ENCODE assay signal across 2 cellular contexts in the genomic region with DNA sequence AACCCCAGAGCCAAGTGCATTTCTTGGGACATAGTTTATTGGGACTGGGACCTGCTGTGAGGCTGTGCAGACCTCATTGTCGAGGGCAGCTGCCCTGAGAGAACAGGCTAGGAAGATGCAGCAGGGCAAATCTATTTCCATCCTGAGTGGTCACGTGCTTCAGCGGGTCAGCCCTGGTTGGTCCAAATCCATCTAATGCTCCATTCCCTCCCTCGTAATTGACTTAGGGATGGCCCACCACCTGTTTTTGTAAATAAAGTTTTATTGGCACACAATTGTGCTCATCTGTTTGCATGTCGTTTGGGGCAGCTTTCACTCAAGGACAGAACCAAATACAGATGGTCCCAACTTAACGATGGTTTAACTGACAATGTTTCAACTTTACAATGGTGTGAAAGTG.
TF ChIP-seq lines count a peak whose summit lies in the region.

No MANE protein-coding gene starts in this region.

TF ChIP-seq in HepG2, 621 proteins besides CTCF, POLR2A, EP300 and RAD21 (continued from another document):
- TF ChIP-seq, protein P1, sequence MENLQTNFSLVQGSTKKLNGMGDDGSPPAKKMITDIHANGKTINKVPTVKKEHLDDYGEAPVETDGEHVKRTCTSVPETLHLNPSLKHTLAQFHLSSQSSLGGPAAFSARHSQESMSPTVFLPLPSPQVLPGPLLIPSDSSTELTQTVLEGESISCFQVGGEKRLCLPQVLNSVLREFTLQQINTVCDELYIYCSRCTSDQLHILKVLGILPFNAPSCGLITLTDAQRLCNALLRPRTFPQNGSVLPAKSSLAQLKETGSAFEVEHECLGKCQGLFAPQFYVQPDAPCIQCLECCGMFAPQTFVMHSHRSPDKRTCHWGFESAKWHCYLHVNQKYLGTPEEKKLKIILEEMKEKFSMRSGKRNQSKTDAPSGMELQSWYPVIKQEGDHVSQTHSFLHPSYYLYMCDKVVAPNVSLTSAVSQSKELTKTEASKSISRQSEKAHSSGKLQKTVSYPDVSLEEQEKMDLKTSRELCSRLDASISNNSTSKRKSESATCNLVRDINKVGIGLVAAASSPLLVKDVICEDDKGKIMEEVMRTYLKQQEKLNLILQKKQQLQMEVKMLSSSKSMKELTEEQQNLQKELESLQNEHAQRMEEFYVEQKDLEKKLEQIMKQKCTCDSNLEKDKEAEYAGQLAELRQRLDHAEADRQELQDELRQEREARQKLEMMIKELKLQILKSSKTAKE (CRISPR knock-in tag; IDR thresholded peaks at IDR 0.05; ENCODE audit: borderline replicate concordance): no peak

TF ChIP-seq in GM12878, 131 proteins besides CTCF, POLR2A, EP300 and RAD21 (continued from another document):
- TF ChIP-seq, protein P2, sequence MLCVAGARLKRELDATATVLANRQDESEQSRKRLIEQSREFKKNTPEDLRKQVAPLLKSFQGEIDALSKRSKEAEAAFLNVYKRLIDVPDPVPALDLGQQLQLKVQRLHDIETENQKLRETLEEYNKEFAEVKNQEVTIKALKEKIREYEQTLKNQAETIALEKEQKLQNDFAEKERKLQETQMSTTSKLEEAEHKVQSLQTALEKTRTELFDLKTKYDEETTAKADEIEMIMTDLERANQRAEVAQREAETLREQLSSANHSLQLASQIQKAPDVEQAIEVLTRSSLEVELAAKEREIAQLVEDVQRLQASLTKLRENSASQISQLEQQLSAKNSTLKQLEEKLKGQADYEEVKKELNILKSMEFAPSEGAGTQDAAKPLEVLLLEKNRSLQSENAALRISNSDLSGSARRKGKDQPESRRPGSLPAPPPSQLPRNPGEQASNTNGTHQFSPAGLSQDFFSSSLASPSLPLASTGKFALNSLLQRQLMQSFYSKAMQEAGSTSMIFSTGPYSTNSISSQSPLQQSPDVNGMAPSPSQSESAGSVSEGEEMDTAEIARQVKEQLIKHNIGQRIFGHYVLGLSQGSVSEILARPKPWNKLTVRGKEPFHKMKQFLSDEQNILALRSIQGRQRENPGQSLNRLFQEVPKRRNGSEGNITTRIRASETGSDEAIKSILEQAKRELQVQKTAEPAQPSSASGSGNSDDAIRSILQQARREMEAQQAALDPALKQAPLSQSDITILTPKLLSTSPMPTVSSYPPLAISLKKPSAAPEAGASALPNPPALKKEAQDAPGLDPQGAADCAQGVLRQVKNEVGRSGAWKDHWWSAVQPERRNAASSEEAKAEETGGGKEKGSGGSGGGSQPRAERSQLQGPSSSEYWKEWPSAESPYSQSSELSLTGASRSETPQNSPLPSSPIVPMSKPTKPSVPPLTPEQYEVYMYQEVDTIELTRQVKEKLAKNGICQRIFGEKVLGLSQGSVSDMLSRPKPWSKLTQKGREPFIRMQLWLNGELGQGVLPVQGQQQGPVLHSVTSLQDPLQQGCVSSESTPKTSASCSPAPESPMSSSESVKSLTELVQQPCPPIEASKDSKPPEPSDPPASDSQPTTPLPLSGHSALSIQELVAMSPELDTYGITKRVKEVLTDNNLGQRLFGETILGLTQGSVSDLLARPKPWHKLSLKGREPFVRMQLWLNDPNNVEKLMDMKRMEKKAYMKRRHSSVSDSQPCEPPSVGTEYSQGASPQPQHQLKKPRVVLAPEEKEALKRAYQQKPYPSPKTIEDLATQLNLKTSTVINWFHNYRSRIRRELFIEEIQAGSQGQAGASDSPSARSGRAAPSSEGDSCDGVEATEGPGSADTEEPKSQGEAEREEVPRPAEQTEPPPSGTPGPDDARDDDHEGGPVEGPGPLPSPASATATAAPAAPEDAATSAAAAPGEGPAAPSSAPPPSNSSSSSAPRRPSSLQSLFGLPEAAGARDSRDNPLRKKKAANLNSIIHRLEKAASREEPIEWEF (IDR thresholded peaks at IDR 0.05; ENCODE audit: insufficient replicate concordance, low read depth, low read length): no peak
- no peak for TF ChIP-seq BHLHE40 (IDR thresholded peaks at IDR 0.05; ENCODE audit: borderline replicate concordance in 1 of 2, low read depth in 2 of 2, low read length in 1 of 2)
- TF ChIP-seq DPF2 (IDR thresholded peaks at IDR 0.05): no peak
TF ChIP-seq in GM12878: peak in this region for 1.
